ENCODE assay signal across 9 cellular contexts in the genomic region with DNA sequence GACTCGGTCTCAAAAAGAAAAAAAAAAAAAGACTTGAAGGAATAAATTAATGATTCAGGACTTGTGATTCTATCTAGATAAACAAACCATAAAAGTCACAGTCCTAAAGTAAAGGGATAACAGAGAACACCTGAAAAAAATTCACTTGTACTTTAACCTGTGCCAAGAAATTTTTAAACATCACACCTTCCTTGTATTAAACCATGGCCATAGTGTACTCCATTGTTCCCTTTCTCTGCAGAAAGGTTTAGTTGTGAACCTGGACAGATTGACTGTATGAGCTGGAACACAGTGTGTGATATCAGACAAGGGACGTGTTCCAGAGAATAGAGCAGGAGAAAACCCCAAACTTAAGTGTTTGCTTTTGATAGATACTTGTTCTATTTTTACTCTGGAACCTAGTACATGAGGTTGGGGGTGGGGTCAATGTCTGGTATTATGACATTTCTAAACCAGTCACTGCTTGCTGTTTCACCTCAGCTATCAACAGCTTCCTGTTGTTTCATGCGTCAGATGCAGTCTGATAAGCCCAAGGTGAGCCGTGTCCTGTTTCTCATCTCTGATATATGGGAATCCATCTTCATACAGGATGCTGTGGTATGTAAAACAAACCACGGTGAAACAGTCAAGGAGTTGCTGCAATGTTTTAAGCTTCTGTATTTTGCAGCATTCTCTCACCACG.
DNase-seq lines count a peak whose midpoint lies in the region; ATAC-seq and TF ChIP-seq lines count a peak whose summit lies in the region.
"Had no signal": no experiment of that assay in that cellular context is flagged by ENCODE, and none has a peak within 500 bp of the region (broad histone marks: within the 10 kb centered on the region; RNA-seq: fewer than 3 reads in every experiment).

No MANE protein-coding gene starts in this region.

- no peak overlapping the region for H2AFZ ChIP-seq in Loucy (ENCODE audit: low read length)

- H3K79me2 ChIP-seq in Loucy (ENCODE audit: insufficient read depth, low read length) = no peaks in the 10 kb centered on the region

- peak overlapping the region; percentile 58 for H3K4me3 ChIP-seq in Loucy (ENCODE audit: low read length, poor library complexity, severe bottlenecking)
- H3K4me3 ChIP-seq: thoracic aorta had no signal

- peaks cover 55% of the 10 kb centered on the region for H3K4me1 ChIP-seq in Loucy (ENCODE audit: insufficient read depth, low read length, poor library complexity, severe bottlenecking)

- H4K20me1 ChIP-seq in Loucy (ENCODE audit: insufficient read depth, low read length, poor library complexity, severe bottlenecking) = no peaks in the 10 kb centered on the region

- no peaks in the 10 kb centered on the region for H3K9me2 ChIP-seq in Loucy (replicated peaks; ENCODE audit: low read depth, low read length)

- peak overlapping the region; percentile 69 for H3K4me2 ChIP-seq in Loucy (ENCODE audit: low read depth, low read length, poor library complexity, severe bottlenecking)

- no peaks in the 10 kb centered on the region for H3K9me3 ChIP-seq in Loucy (ENCODE audit: insufficient read depth, low read depth, low read length)
- H3K9me3 ChIP-seq: thoracic aorta had no signal

- H3K9ac ChIP-seq in Loucy (ENCODE audit: low read depth, low read length, poor library complexity, severe bottlenecking) = peak overlapping the region; percentile 31

- peak; percentile 91 for ATAC-seq in GM21423 (IDR thresholded peaks at IDR 0.05; ENCODE audit: unreplicated experiment)

- H3K36me3 ChIP-seq in Loucy (ENCODE audit: insufficient read depth, low read length) = no peaks in the 10 kb centered on the region
- H3K36me3 ChIP-seq: thoracic aorta had no signal

- DNase-seq in CMK (ENCODE audit: low read depth) = peak; percentile 51
- DNase-seq in activated T-cell treated with anti-CD3 and anti-CD28 coated beads for 4 hours = peak; percentile 43
- peak; percentile 8 for DNase-seq in left kidney (ENCODE audit: low read depth, low spot score)
- no peak for DNase-seq in ecto neural progenitor cell (ENCODE audit: low spot score)
- DNase-seq in DMS114 treated with DMSO at 0.1 percent for 48 hours (lab: John Stamatoyannopoulos, UW; ENCODE audit: unreplicated experiment) = no peak
- no peak for DNase-seq in GF-D8 (lab: John Stamatoyannopoulos, UW)

- no peaks in the 10 kb centered on the region for H3K27me3 ChIP-seq in Loucy (ENCODE audit: insufficient read depth, low read length, poor library complexity, severe bottlenecking)

- no peak for TF ChIP-seq CTCF in Loucy (conservative IDR thresholded peaks at IDR 0.05; ENCODE audit: low read length)

- peaks cover 9% of the 10 kb centered on the region for H3F3A ChIP-seq in Loucy (ENCODE audit: low read depth)

Comparison
In these comparisons a context has a peak if more than half of its experiments do, and no peak if none do; other contexts are left out.
1. DNase-seq: peak in CMK (single experiment), activated T-cell treated with anti-CD3 and anti-CD28 coated beads for 4 hours (single experiment) and left kidney (single experiment); none in ecto neural progenitor cell (single experiment), DMS114 treated with DMSO at 0.1 percent for 48 hours (single experiment) and GF-D8 (single experiment).